ENCODE assay signal across 8 cellular contexts in genomic region chr7:2680792-2681490, GRCh38. TPM values are rescaled to one million over a fixed set of nuclear protein-coding genes. Genes with fewer than 3 reads are reported as not detected.
DNase-seq lines count a peak whose midpoint lies in the region; ATAC-seq and TF ChIP-seq lines count a peak whose summit lies in the region.

No MANE protein-coding gene starts in this region.

- no peak overlapping the region for H3K4me3 ChIP-seq in AG04450 (ENCODE audit: low read depth, low read length)

- peaks cover 10% of the 10 kb centered on the region; the same call in 1 of the 2 replicates for H3K9me3 ChIP-seq in AG04450 (ENCODE audit: control insufficient read depth, insufficient read depth, low read length)

- no peak overlapping the region for H3K4me3 Mint-ChIP-seq in activated CD8-positive, alpha-beta T cell treated with anti-CD3 and anti-CD28 coated beads, Interleukin-2, amount 10 ng/mL, durations not matched to agents 7 days and 5 days

- no peak overlapping the region for H3K27ac Mint-ChIP-seq in activated CD8-positive, alpha-beta T cell treated with anti-CD3 and anti-CD28 coated beads, Interleukin-2, amount 10 ng/mL, durations not matched to agents 7 days and 5 days

- CTCF ChIA-PET in AG04450 (lab: Charles Lee) = interaction anchor here (0.6 to 2.3 kb wide), 11 partner anchors 9 to 229 kb away, joined by 3 to 16 read pairs (median 4); partner anchors contain the start of gene TTYH3
- CTCF ChIA-PET in activated CD8-positive, alpha-beta T cell treated with anti-CD3 and anti-CD28 coated beads, Interleukin-2, amount 10 ng/mL, durations not matched to agents 7 days and 5 days (lab: Charles Lee) = interaction anchor here (0.6 to 3.5 kb wide), 5 partner anchors 9 to 153 kb away, joined by 3 to 31 read pairs (median 7); no protein-coding TSS in a partner anchor

- H3K27ac ChIP-seq in AG04450 (ENCODE audit: low read depth, low read length) = no peak overlapping the region

- peak; percentile 70 for TF ChIP-seq CTCF in AG04450 (IDR thresholded peaks at IDR 0.05; ENCODE audit: low read depth, low read length)

- peaks cover 12% of the 10 kb centered on the region for H3K27me3 Mint-ChIP-seq in activated CD8-positive, alpha-beta T cell treated with anti-CD3 and anti-CD28 coated beads, Interleukin-2, amount 10 ng/mL, durations not matched to agents 7 days and 5 days (ENCODE audit: low read depth)

- no peaks in the 10 kb centered on the region for H3K36me3 Mint-ChIP-seq in activated CD8-positive, alpha-beta T cell treated with anti-CD3 and anti-CD28 coated beads, Interleukin-2, amount 10 ng/mL, durations not matched to agents 7 days and 5 days (ENCODE audit: low read depth)

- H3K4me1 Mint-ChIP-seq in activated CD8-positive, alpha-beta T cell treated with anti-CD3 and anti-CD28 coated beads, Interleukin-2, amount 10 ng/mL, durations not matched to agents 7 days and 5 days (ENCODE audit: low read depth) = peaks cover 2% of the 10 kb centered on the region

- no peak for DNase-seq in AG04450 (ENCODE audit: low read depth, low spot score)
- peak; percentile 73 for DNase-seq in NCI-H460 (ENCODE audit: extremely low read depth, low read depth)
- DNase-seq in activated CD8-positive, alpha-beta T cell treated with anti-CD3 and anti-CD28 coated beads, Interleukin-2, amount 10 ng/mL, durations not matched to agents 7 days and 5 days = peak; percentile 68
- peak; percentile 95 for DNase-seq in epidermal melanocyte (ENCODE audit: insufficient read length, low spot score)
- peak; percentile 94 for DNase-seq in mesenteric fat pad (ENCODE audit: low spot score)
- DNase-seq in stimulated activated CD8-positive, alpha-beta memory T cell treated with anti-CD3 and anti-CD28 coated beads, Interleukin-2, amount 100 ng/mL, for 48 hours (ENCODE audit: low read depth in 2 of 2) = peak; percentile 35 to 41

- POLR2A ChIA-PET in AG04450 (lab: Yijun Ruan, JAX) = no interaction called here
- POLR2A ChIA-PET in activated CD8-positive, alpha-beta T cell treated with anti-CD3 and anti-CD28 coated beads, Interleukin-2, amount 10 ng/mL, durations not matched to agents 7 days and 5 days (lab: Charles Lee) = no interaction called here

- H3K27me3 ChIP-seq in AG04450 (ENCODE audit: control insufficient read depth, insufficient read depth, low read length) = peaks cover 2% of the 10 kb centered on the region

- ATAC-seq in GM18909 (IDR thresholded peaks at IDR 0.05; ENCODE audit: poor library complexity, unreplicated experiment) (peak; percentile 52), GM19324 (IDR thresholded peaks at IDR 0.05; ENCODE audit: low FRiP score, unreplicated experiment) (no peak)
- ATAC-seq in activated CD8-positive, alpha-beta T cell treated with anti-CD3 and anti-CD28 coated beads, Interleukin-2, amount 10 ng/mL, durations not matched to agents 7 days and 5 days = peak; percentile 41

- H3K9me3 Mint-ChIP-seq in activated CD8-positive, alpha-beta T cell treated with anti-CD3 and anti-CD28 coated beads, Interleukin-2, amount 10 ng/mL, durations not matched to agents 7 days and 5 days (ENCODE audit: insufficient read depth) = no peaks in the 10 kb centered on the region

RNA-seq across cellular contexts. Expression of gene AMZ1, which starts 7.1 kb away (rescaled TPM):
- 0.43 and 0.67 TPM in 2 replicates for polyA plus RNA-seq in AG04450 (2011; rRNA removed)
- polyA minus RNA-seq in AG04450 (2011; rRNA and poly(A)+ RNA removed) = 0.78 and 1.1 TPM in 2 replicates
- total RNA-seq in NCI-H460 (2014; rRNA removed; shearing (Covaris generic)) = 0.12 TPM in 1 of 2 replicates, not detected in the other
- 4.1 TPM in 1 of 2 replicates, not detected in the other for polyA plus RNA-seq in NCI-H460 (2014; cell fraction: nucleus; rRNA removed)
- not detected for total RNA-seq in activated CD8-positive, alpha-beta T cell treated with anti-CD3 and anti-CD28 coated beads, Interleukin-2, amount 10 ng/mL, durations not matched to agents 7 days and 5 days
- total RNA-seq in mesenteric fat pad = 0.16 TPM

RNA-seq across cellular contexts. Expression of gene TTYH3, which starts 49.2 kb away (rescaled TPM):
- polyA plus RNA-seq in AG04450 (2011; rRNA removed) = 30.8 and 50.7 TPM in 2 replicates
- polyA minus RNA-seq in AG04450 (2011; rRNA and poly(A)+ RNA removed) = 23.1 and 24.5 TPM in 2 replicates
- 6.0 and 8.1 TPM in 2 replicates for total RNA-seq in NCI-H460 (2014; rRNA removed; shearing (Covaris generic))
- polyA plus RNA-seq in NCI-H460 (2014; cell fraction: nucleus; rRNA removed) = 5.9 and 6.6 TPM in 2 replicates
- total RNA-seq in activated CD8-positive, alpha-beta T cell treated with anti-CD3 and anti-CD28 coated beads, Interleukin-2, amount 10 ng/mL, durations not matched to agents 7 days and 5 days = 10 to 100 TPM; 37.0 to 37.7 TPM
- total RNA-seq in mesenteric fat pad = 107 TPM
